In the genomic region with DNA sequence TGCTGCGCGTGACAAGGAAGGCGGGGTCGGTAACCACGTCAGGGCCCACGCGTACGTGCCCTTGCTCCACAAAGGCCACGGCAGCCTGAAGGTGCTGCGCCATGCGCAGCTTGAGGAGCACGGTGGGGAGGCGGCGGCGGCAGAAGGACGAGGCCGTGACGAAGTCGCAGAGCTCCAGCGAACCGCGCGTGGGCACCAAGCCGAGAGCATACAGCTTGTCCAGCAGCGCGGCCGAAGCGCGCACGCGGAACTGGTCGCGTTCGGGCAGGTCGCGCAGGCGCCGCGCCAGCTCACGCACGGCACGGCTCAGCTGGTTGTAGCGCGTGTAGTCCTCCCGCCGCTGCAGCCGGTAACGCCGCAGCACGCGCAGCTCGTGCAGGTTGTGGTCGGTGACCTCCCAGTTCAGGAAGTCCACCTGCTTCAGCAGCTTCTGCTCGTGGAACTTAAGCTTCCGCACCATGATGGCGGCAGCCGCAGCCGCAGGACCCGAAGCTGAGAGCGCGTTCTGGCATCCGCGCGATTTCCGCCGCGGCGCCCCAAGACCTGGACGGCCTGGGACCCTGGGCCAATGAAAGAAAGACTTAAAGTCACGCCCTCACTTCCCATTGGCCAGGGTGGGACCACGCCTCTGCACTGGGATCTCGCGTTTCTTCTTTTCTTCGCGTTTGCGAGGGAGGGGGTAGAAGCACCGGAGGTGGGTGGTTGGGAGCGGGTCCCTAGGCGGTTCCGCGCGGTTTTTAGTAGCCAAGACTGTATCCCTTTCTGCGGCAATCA, we compare ENCODE assay signal across 1 cellular context.
A peak's percentile ranks its signal among the peaks of the same experiment; 100 is the strongest.
TF ChIP-seq lines count a peak whose summit lies in the region.

A gene with protein sequence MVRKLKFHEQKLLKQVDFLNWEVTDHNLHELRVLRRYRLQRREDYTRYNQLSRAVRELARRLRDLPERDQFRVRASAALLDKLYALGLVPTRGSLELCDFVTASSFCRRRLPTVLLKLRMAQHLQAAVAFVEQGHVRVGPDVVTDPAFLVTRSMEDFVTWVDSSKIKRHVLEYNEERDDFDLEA (minus strand): TSS at position 516 of the 774 bp plus-strand sequence. CDS start 56 bp downstream, at position 460.

TF ChIP-seq in HepG2, 621 proteins besides CTCF, POLR2A, EP300 and RAD21 (continued from another document and continues in another):
- TF ChIP-seq, protein P1, sequence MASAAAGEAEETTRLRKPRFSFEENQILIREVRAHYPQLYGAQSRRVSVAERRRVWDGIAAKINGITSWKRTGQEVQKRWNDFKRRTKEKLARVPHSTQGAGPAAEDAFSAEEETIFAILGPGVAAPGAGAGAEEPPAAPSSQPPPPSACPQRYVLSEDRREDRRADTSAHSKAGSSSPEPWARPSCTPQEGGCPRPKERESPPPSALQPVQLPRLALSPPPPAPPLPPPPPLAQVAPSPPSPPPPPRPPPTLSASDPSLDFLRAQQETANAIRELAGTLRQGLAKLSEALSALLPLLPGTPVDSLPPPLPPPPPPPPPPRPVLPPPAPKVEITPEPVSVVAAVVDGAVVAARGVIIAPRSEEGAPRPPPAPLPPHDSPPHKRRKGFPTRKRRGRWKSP (CRISPR knock-in tag; IDR thresholded peaks at IDR 0.05): peak; percentile 93
- TF ChIP-seq MTF2 (CRISPR knock-in tag; IDR thresholded peaks at IDR 0.05; ENCODE audit: borderline replicate concordance) (peak; percentile 54; the same call in 1 of the 2 replicates), BORCS8-MEF2B (CRISPR knock-in tag; IDR thresholded peaks at IDR 0.05) (no peak; the same call in none of the 2 replicates), MIER3 (CRISPR knock-in tag; IDR thresholded peaks at IDR 0.05; ENCODE audit: borderline replicate concordance) (0 out of 2 replicates have a peak, but pooled peaks have one; percentile 28), PTBP1 (IDR thresholded peaks at IDR 0.05; ENCODE audit: low read depth, low read length, poor library complexity, severe bottlenecking) (no peak), HNRNPL (IDR thresholded peaks at IDR 0.05; ENCODE audit: low read depth, low read length) (peak; percentile 58; the same call in 1 of the 2 replicates), ZNF547 (CRISPR knock-in tag; IDR thresholded peaks at IDR 0.05) (peak; percentile 54; the same call in 1 of the 2 replicates), RNF2 (conservative IDR thresholded peaks at IDR 0.05; ENCODE audit: low read depth) (no peak; the same call in 1 of the 2 replicates), MTERF4 (CRISPR knock-in tag; IDR thresholded peaks at IDR 0.05) (no peak; the same call in none of the 2 replicates), SRSF4 (IDR thresholded peaks at IDR 0.05; ENCODE audit: low read depth, low read length, poor library complexity, severe bottlenecking) (no peak), HBP1 (CRISPR knock-in tag; IDR thresholded peaks at IDR 0.05; ENCODE audit: low read depth) (peak; percentile 88; the same call in 1 of the 2 replicates), FOSL2 (CRISPR knock-in tag; IDR thresholded peaks at IDR 0.05) (no peak), KLF11 (CRISPR knock-in tag; IDR thresholded peaks at IDR 0.05) (peak; percentile 94; the same call in 1 of the 2 replicates), DBP (CRISPR knock-in tag; IDR thresholded peaks at IDR 0.05; ENCODE audit: not compliant biosample characterization) (peak; percentile 85)
- TF ChIP-seq, protein P2, sequence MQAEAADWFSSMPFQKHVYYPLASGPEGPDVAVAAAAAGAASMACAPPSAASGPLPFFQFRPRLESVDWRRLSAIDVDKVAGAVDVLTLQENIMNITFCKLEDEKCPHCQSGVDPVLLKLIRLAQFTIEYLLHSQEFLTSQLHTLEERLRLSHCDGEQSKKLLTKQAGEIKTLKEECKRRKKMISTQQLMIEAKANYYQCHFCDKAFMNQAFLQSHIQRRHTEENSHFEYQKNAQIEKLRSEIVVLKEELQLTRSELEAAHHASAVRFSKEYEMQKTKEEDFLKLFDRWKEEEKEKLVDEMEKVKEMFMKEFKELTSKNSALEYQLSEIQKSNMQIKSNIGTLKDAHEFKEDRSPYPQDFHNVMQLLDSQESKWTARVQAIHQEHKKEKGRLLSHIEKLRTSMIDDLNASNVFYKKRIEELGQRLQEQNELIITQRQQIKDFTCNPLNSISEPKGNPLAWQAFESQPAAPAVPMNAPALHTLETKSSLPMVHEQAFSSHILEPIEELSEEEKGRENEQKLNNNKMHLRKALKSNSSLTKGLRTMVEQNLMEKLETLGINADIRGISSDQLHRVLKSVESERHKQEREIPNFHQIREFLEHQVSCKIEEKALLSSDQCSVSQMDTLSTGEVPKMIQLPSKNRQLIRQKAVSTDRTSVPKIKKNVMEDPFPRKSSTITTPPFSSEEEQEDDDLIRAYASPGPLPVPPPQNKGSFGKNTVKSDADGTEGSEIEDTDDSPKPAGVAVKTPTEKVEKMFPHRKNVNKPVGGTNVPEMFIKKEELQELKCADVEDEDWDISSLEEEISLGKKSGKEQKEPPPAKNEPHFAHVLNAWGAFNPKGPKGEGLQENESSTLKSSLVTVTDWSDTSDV (CRISPR knock-in tag; IDR thresholded peaks at IDR 0.05): peak; percentile 94; the same call in 1 of the 2 replicates
- TF ChIP-seq, protein P3, sequence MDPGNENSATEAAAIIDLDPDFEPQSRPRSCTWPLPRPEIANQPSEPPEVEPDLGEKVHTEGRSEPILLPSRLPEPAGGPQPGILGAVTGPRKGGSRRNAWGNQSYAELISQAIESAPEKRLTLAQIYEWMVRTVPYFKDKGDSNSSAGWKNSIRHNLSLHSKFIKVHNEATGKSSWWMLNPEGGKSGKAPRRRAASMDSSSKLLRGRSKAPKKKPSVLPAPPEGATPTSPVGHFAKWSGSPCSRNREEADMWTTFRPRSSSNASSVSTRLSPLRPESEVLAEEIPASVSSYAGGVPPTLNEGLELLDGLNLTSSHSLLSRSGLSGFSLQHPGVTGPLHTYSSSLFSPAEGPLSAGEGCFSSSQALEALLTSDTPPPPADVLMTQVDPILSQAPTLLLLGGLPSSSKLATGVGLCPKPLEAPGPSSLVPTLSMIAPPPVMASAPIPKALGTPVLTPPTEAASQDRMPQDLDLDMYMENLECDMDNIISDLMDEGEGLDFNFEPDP (CRISPR knock-in tag; conservative IDR thresholded peaks at IDR 0.05): no peak
- TF ChIP-seq, protein P4, sequence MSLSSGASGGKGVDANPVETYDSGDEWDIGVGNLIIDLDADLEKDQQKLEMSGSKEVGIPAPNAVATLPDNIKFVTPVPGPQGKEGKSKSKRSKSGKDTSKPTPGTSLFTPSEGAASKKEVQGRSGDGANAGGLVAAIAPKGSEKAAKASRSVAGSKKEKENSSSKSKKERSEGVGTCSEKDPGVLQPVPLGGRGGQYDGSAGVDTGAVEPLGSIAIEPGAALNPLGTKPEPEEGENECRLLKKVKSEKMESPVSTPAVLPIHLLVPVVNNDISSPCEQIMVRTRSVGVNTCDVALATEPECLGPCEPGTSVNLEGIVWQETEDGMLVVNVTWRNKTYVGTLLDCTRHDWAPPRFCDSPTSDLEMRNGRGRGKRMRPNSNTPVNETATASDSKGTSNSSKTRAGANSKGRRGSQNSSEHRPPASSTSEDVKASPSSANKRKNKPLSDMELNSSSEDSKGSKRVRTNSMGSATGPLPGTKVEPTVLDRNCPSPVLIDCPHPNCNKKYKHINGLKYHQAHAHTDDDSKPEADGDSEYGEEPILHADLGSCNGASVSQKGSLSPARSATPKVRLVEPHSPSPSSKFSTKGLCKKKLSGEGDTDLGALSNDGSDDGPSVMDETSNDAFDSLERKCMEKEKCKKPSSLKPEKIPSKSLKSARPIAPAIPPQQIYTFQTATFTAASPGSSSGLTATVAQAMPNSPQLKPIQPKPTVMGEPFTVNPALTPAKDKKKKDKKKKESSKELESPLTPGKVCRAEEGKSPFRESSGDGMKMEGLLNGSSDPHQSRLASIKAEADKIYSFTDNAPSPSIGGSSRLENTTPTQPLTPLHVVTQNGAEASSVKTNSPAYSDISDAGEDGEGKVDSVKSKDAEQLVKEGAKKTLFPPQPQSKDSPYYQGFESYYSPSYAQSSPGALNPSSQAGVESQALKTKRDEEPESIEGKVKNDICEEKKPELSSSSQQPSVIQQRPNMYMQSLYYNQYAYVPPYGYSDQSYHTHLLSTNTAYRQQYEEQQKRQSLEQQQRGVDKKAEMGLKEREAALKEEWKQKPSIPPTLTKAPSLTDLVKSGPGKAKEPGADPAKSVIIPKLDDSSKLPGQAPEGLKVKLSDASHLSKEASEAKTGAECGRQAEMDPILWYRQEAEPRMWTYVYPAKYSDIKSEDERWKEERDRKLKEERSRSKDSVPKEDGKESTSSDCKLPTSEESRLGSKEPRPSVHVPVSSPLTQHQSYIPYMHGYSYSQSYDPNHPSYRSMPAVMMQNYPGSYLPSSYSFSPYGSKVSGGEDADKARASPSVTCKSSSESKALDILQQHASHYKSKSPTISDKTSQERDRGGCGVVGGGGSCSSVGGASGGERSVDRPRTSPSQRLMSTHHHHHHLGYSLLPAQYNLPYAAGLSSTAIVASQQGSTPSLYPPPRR (CRISPR knock-in tag; IDR thresholded peaks at IDR 0.05; ENCODE audit: borderline replicate concordance): peak; percentile 84
- TF ChIP-seq, protein P5, sequence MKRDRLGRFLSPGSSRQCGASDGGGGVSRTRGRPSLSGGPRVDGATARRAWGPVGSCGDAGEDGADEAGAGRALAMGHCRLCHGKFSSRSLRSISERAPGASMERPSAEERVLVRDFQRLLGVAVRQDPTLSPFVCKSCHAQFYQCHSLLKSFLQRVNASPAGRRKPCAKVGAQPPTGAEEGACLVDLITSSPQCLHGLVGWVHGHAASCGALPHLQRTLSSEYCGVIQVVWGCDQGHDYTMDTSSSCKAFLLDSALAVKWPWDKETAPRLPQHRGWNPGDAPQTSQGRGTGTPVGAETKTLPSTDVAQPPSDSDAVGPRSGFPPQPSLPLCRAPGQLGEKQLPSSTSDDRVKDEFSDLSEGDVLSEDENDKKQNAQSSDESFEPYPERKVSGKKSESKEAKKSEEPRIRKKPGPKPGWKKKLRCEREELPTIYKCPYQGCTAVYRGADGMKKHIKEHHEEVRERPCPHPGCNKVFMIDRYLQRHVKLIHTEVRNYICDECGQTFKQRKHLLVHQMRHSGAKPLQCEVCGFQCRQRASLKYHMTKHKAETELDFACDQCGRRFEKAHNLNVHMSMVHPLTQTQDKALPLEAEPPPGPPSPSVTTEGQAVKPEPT (CRISPR knock-in tag; IDR thresholded peaks at IDR 0.05; ENCODE audit: low read depth): peak; percentile 46; the same call in 1 of the 2 replicates
